In the genomic region with DNA sequence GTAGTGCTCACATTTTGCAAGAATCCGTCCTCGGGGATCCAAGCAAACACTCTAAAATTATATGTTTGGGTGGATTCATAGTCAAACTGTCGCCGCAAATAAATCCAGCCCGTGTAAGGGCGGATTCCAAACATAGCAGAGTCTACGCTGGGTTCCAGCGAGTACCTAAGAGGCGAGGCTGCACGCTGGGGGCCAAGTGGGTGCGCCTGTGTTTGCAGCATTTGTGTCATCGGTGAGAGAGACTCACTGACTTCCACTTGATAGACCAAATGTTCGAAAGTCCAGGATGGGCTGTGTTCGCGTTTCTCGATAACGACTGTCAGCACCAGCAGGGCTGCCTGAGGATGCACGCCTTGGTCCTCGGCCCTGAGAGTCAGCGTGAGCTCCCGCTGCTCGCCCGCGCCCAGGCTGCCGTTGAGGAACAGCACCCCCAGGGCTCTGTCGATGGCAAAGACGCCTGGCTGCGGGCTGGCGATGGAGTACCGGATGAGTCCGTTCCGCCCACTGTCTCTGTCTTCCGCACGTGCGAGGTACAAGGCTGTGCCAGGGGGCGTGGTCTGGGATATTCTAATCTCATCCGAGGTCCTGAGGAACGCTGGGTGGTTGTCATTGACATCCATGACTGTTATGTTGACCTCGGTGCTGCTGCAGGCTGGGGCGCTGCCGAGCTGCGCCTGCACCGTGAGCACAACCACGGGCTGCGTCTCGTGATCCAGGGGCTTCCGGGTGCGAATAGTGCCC, we compare ENCODE assay signal across 8 cellular contexts.
DNase-seq lines count a peak whose midpoint lies in the region; ATAC-seq and TF ChIP-seq lines count a peak whose summit lies in the region.

No MANE protein-coding gene starts in this region.

- TF ChIP-seq CTCF in WERI-Rb-1 (IDR thresholded peaks at IDR 0.05; ENCODE audit: low read depth, low read length): peak; percentile 35
- peak in 1 of 2 experiments; percentile 24 for TF ChIP-seq CTCF in brain (conservative IDR thresholded peaks at IDR 0.05)

- peaks cover 18% of the 10 kb centered on the region for H3K27me3 Mint-ChIP-seq in brain

- H3K27me3 ChIP-seq in WERI-Rb-1 (ENCODE audit: insufficient read depth, low read depth, severe bottlenecking): peaks cover 20% of the 10 kb centered on the region
- H3K27me3 ChIP-seq in SJCRH30: no peaks in the 10 kb centered on the region

- WGBS in mesodermal cell (ENCODE audit: insufficient coverage in 2 of 2), 2 experiments: 14 to 15% methylated on average over 43 to 45 of the region's 48 CpGs

- ATAC-seq in GM19035 (IDR thresholded peaks at IDR 0.05; ENCODE audit: unreplicated experiment) (peak; percentile 78), HG03196 (IDR thresholded peaks at IDR 0.05; ENCODE audit: unreplicated experiment) (peak; percentile 86)

- no peaks in the 10 kb centered on the region for H3K4me1 ChIP-seq in mesodermal cell (ENCODE audit: control insufficient read depth, insufficient read depth, low read length, poor library complexity, severe bottlenecking)
- H3K4me1 ChIP-seq in SJCRH30: no peaks in the 10 kb centered on the region

- no peaks in the 10 kb centered on the region for H3K36me3 Mint-ChIP-seq in brain

- H3K36me3 ChIP-seq in WERI-Rb-1 (no peaks in the 10 kb centered on the region), mesodermal cell (ENCODE audit: control insufficient read depth, insufficient read depth, low read length) (no peaks in the 10 kb centered on the region), SJCRH30 (no peaks in the 10 kb centered on the region)

- H3K4me1 Mint-ChIP-seq in brain: peaks cover 18% of the 10 kb centered on the region

- peak overlapping the region in 2 of 5 experiments; percentile 66 to 85 for H3K27ac Mint-ChIP-seq in brain

- H3K27ac ChIP-seq in WERI-Rb-1 (no peak overlapping the region), mesodermal cell (ENCODE audit: low read depth, low read length, severe bottlenecking) (no peak overlapping the region), SJCRH30 (no peak overlapping the region)

- peak overlapping the region; percentile 65 to 85 (median 80) for H3K4me3 Mint-ChIP-seq in brain

- peaks cover 4% of the 10 kb centered on the region for H3K9me3 ChIP-seq in WERI-Rb-1 (ENCODE audit: severe bottlenecking)
- no peaks in the 10 kb centered on the region for H3K9me3 ChIP-seq in mesodermal cell (ENCODE audit: control insufficient read depth, low read length)
- H3K9me3 ChIP-seq in SJCRH30 (replicated peaks): no peaks in the 10 kb centered on the region

- peak overlapping the region; percentile 38 for H3K4me3 ChIP-seq in WERI-Rb-1 (ENCODE audit: low read depth, low read length)
- peak overlapping the region; percentile 28 for H3K4me3 ChIP-seq in mesodermal cell (ENCODE audit: extremely low read depth, insufficient read depth, low read length, poor library complexity, severe bottlenecking)
- H3K4me3 ChIP-seq in SJCRH30: no peak overlapping the region

- no peaks in the 10 kb centered on the region for H3K9me3 Mint-ChIP-seq in brain

- DNase-seq in WERI-Rb-1 (peak; percentile 86), SJCRH30 (no peak), NCI-H1417 (lab: John Stamatoyannopoulos, UW) (no peak)
- DNase-seq in stimulated activated CD8-positive, alpha-beta memory T cell treated with anti-CD3 and anti-CD28 coated beads, Interleukin-7, amount 100 ng/mL, for 48 hours (ENCODE audit: extremely low read depth in 1 of 2, low read depth in 1 of 2): peak; percentile 19 to 44

Comparison
In these comparisons a context has a peak if more than half of its experiments do, and no peak if none do; other contexts are left out.
1. DNase-seq: peak in WERI-Rb-1 (single experiment) and stimulated activated CD8-positive, alpha-beta memory T cell treated with anti-CD3 and anti-CD28 coated beads, Interleukin-7, amount 100 ng/mL, for 48 hours (2 of 2); none in SJCRH30 (0 of 2) and NCI-H1417 (0 of 3).